25 cellular contexts compared by ENCODE assay signal in the genomic region with DNA sequence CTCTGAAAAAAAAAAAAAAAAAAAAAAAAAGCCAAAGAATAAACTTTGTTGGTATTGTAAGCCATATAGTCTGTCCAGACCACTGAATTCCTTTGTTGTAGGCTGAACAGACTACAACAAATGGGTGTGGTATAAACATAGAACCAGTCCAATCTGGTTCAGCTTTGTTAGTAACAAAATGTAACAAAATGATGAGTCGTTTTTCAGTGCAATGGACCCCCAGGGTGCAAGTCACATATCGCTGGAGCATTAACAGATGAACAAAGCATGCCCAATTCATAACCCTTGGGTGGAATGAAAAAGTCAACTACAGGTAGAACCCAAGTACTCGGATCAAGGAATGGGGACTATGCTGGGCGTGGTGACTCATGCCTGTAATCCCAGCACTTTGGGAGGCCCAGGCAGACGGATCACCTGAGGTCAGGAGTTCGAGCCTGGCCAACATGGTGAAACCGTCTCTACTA. TPM values are rescaled to one million over a fixed set of nuclear protein-coding genes. Genes with fewer than 3 reads are reported as not detected.
DNase-seq lines count a peak whose midpoint lies in the region; TF ChIP-seq lines count a peak whose summit lies in the region.
"Had no signal": no experiment of that assay in that cellular context is flagged by ENCODE, and none has a peak within 500 bp of the region (broad histone marks: within the 10 kb centered on the region; RNA-seq: fewer than 3 reads in every experiment).

No MANE protein-coding gene starts in this region.

- H2BK15ac ChIP-seq in neuronal stem cell (ENCODE audit: low read length), result no peak overlapping the region

- no peak overlapping the region for H2AK5ac ChIP-seq in neuronal stem cell (ENCODE audit: low read depth, low read length)

- H3K4me2 ChIP-seq in BLaER1 (peak overlapping the region; percentile 85; the same call in 1 of the 2 replicates), osteoblast (ENCODE audit: insufficient read depth, low read length) (no peak overlapping the region), neuronal stem cell (ENCODE audit: insufficient read depth, low read length, poor library complexity, severe bottlenecking) (no peak overlapping the region)

- H3K36me3 ChIP-seq in BLaER1 (peaks cover 70% of the 10 kb centered on the region), osteoblast (ENCODE audit: insufficient read depth, low read length) (peaks cover 20% of the 10 kb centered on the region), neuronal stem cell (replicated peaks in 1 of 2; ENCODE audit: control insufficient read depth in 2 of 2, insufficient read depth in 2 of 2, low read length in 2 of 2) (peaks cover 25 to 53% of the 10 kb centered on the region in 2 donors)

- no peak overlapping the region for H2AFZ ChIP-seq in osteoblast (ENCODE audit: low read length)
- H2AFZ ChIP-seq in neuronal stem cell (ENCODE audit: low read length), result no peak overlapping the region

- H3K4me1 ChIP-seq in BLaER1 (peaks cover 35% of the 10 kb centered on the region), osteoblast (ENCODE audit: insufficient read depth, low read length) (no peaks in the 10 kb centered on the region), neuronal stem cell (ENCODE audit: control insufficient read depth in 2 of 2, insufficient read depth in 1 of 2, low read depth in 1 of 2, low read length in 2 of 2) (peaks cover 0 to 3% of the 10 kb centered on the region in 2 donors)
- H3K4me1 ChIP-seq: adrenal gland had no signal

- H2BK12ac ChIP-seq in neuronal stem cell (ENCODE audit: low read length), result no peak overlapping the region

- DNase-seq in HFFc6 (peak; percentile 6), astrocyte of the spinal cord (ENCODE audit: low read depth, low spot score) (peak; percentile 21), osteoblast (ENCODE audit: insufficient read length, low spot score, missing footprints) (peak; percentile 56), NCI-H69 (lab: John Stamatoyannopoulos, UW) (no peak), hypothalamus (lab: John Stamatoyannopoulos, UW) (no peak), neuronal stem cell (ENCODE audit: low spot score) (no peak), G401 (ENCODE audit: low spot score) (no peak)
- DNase-seq: activated CD4-positive, alpha-beta memory T cell treated with anti-CD3 and anti-CD28 coated beads, Interleukin-2, amount 10 ng/mL, durations not matched to agents 7 days and 5 days; activated T-cell treated with anti-CD3 and anti-CD28 coated beads for 4 hours; adrenal gland; CD4-positive, alpha-beta T cell; DMS153; left ventricle myocardium superior; NCI-H146; NCI-H524; posterior cingulate gyrus; stimulated activated CD4-positive, alpha-beta T cell treated with anti-CD3 and anti-CD28 coated beads, Interleukin-15, amount 100 ng/mL, for 24 hours; stimulated activated CD8-positive, alpha-beta memory T cell treated with anti-CD3 and anti-CD28 coated beads, Interleukin-4, amount 100 ng/mL, for 48 hours; T1000; upper lobe of right lung had no signal

- no peaks in the 10 kb centered on the region; the same call in 1 of the 2 replicates for H3K4me1 Mint-ChIP-seq in HFFc6 (ENCODE audit: low read depth)

- H2BK5ac ChIP-seq in neuronal stem cell (ENCODE audit: low read length), result no peak overlapping the region

- H4K20me1 ChIP-seq in BLaER1, result peaks cover 30% of the 10 kb centered on the region
- H4K20me1 ChIP-seq in osteoblast (ENCODE audit: insufficient read depth, low read length), result peaks cover 16% of the 10 kb centered on the region

- peaks cover 2% of the 10 kb centered on the region; the same call in 1 of the 2 replicates for H3K27me3 Mint-ChIP-seq in HFFc6 (ENCODE audit: insufficient read depth)
- H3K27me3 Mint-ChIP-seq: activated CD4-positive, alpha-beta memory T cell treated with anti-CD3 and anti-CD28 coated beads, Interleukin-2, amount 10 ng/mL, durations not matched to agents 7 days and 5 days; CD4-positive, alpha-beta T cell had no signal

- H3K79me2 ChIP-seq in osteoblast (ENCODE audit: insufficient read depth, low read length), result peaks cover 11% of the 10 kb centered on the region

- H3K27me3 ChIP-seq in BLaER1 (no peaks in the 10 kb centered on the region), osteoblast (ENCODE audit: insufficient read depth, low read length) (no peaks in the 10 kb centered on the region), neuronal stem cell (ENCODE audit: control insufficient read depth in 3 of 3, insufficient read depth in 3 of 3, low read depth in 1 of 3, low read length in 3 of 3) (no peaks in the 10 kb centered on the region)
- H3K27me3 ChIP-seq: adrenal gland, cardiac muscle cell, upper lobe of right lung had no signal

- H3K27ac ChIP-seq in BLaER1 (peak overlapping the region; percentile 26; the same call in 1 of the 2 replicates), osteoblast (ENCODE audit: low read depth, low read length) (no peak overlapping the region), neuronal stem cell (replicated peaks; ENCODE audit: low read length) (no peak overlapping the region)
- H3K27ac ChIP-seq: adrenal gland, cardiac muscle cell, upper lobe of right lung had no signal

- WGBS in neuronal stem cell (ENCODE audit: extremely low coverage in 2 of 2, insufficient read length in 2 of 2, insufficient replicate concordance in 1 of 2), 2 donors, result no CpG with 5 or more reads among the region's 7 CpGs

- H3K4me3 ChIP-seq in BLaER1 (no peak overlapping the region), astrocyte of the spinal cord (ENCODE audit: low read depth, low read length) (no peak overlapping the region), osteoblast (ENCODE audit: insufficient read depth, low read length) (no peak overlapping the region), neuronal stem cell (ENCODE audit: low read length in 2 of 2) (no peak overlapping the region)
- H3K4me3 ChIP-seq: adrenal gland, cardiac muscle cell, upper lobe of right lung had no signal

- H3K79me1 ChIP-seq in neuronal stem cell (ENCODE audit: low read depth, low read length), result peaks cover 5% of the 10 kb centered on the region

- H3K23ac ChIP-seq in neuronal stem cell (ENCODE audit: low read depth, low read length, poor library complexity), result no peak overlapping the region

- H2BK120ac ChIP-seq in neuronal stem cell (ENCODE audit: low read depth, low read length), result no peak overlapping the region

- H3K9ac ChIP-seq in BLaER1, result no peak overlapping the region
- H3K9ac ChIP-seq in neuronal stem cell (ENCODE audit: low read depth, low read length, poor library complexity), result no peak overlapping the region

- H4K91ac ChIP-seq in neuronal stem cell (ENCODE audit: low read depth, low read length, poor library complexity), result no peak overlapping the region

- H3K9me3 ChIP-seq in BLaER1 (peaks cover 20% of the 10 kb centered on the region), osteoblast (ENCODE audit: low read depth, low read length) (no peaks in the 10 kb centered on the region), neuronal stem cell (replicated peaks in 1 of 2; ENCODE audit: control insufficient read depth in 2 of 2, insufficient read depth in 1 of 2, low read depth in 1 of 2, low read length in 2 of 2) (peaks cover 16 to 18% of the 10 kb centered on the region in 2 donors)
- H3K9me3 ChIP-seq: adrenal gland, upper lobe of right lung had no signal

- H3K27ac Mint-ChIP-seq in HFFc6, result no peak overlapping the region
- H3K27ac Mint-ChIP-seq: activated CD4-positive, alpha-beta memory T cell treated with anti-CD3 and anti-CD28 coated beads, Interleukin-2, amount 10 ng/mL, durations not matched to agents 7 days and 5 days; CD4-positive, alpha-beta T cell had no signal

- no peak overlapping the region for H3K18ac ChIP-seq in neuronal stem cell (ENCODE audit: low read length)

- no peaks in the 10 kb centered on the region for H3K9me3 Mint-ChIP-seq in HFFc6
- H3K9me3 Mint-ChIP-seq: activated CD4-positive, alpha-beta memory T cell treated with anti-CD3 and anti-CD28 coated beads, Interleukin-2, amount 10 ng/mL, durations not matched to agents 7 days and 5 days; CD4-positive, alpha-beta T cell had no signal

- no peak overlapping the region for H3K4ac ChIP-seq in neuronal stem cell (ENCODE audit: low read length)

- no peak overlapping the region for H4K8ac ChIP-seq in neuronal stem cell (ENCODE audit: low read depth, low read length)

- TF ChIP-seq CTCF in HFFc6 (IDR thresholded peaks at IDR 0.05), result no peak
- TF ChIP-seq CTCF in astrocyte of the spinal cord (IDR thresholded peaks at IDR 0.05; ENCODE audit: low read depth, low read length), result no peak
- TF ChIP-seq CTCF in osteoblast (IDR thresholded peaks at IDR 0.05; ENCODE audit: extremely low read depth, low read depth, low read length), result no peak

- peaks cover 5% of the 10 kb centered on the region; the same call in 1 of the 2 replicates for H3K36me3 Mint-ChIP-seq in HFFc6 (ENCODE audit: low read depth)

- H3K14ac ChIP-seq in neuronal stem cell (ENCODE audit: low read length), result no peak overlapping the region

- in situ Hi-C loops in astrocyte of the spinal cord (cut with HindIII; ENCODE audit: low sequenced_read_pairs) (no loop called here), G401 (cut with HindIII; ENCODE audit: low sequenced_read_pairs) (no loop called here)

- H3K4me3 Mint-ChIP-seq in HFFc6, result no peak overlapping the region
- H3K4me3 Mint-ChIP-seq: activated CD4-positive, alpha-beta memory T cell treated with anti-CD3 and anti-CD28 coated beads, Interleukin-2, amount 10 ng/mL, durations not matched to agents 7 days and 5 days; CD4-positive, alpha-beta T cell; nephron had no signal

RNA-seq across cellular contexts. Expression of gene FCHO1, which starts 13.6 kb away (rescaled TPM):
- total RNA-seq in HFFc6 (2021; fragmentation: NEBNext Ultra II Directional; extraction: Animal tissue kit (Norgen Biotek cat#: 25700)), result 1 to 10 TPM in 1 of 6 experiments, under 1 TPM in 5; 0.31 to 1.1 (median 0.40) TPM
- total RNA-seq in osteoblast, result 0.72 TPM in 1 of 2 replicates, not detected in the other
- polyA plus RNA-seq in neuronal stem cell (2013, experiment 1 of 2), result 18.3 TPM
- 18.1 TPM for polyA plus RNA-seq in neuronal stem cell (2013, experiment 2 of 2)
- 4.9 and 9.3 TPM in 2 replicates for total RNA-seq in G401 (2014; rRNA removed; shearing (Covaris generic))

RNA-seq across cellular contexts. Expression of gene MAP1S, which starts 18.4 kb away (rescaled TPM):
- total RNA-seq in HFFc6 (2021; fragmentation: NEBNext Ultra II Directional; extraction: Animal tissue kit (Norgen Biotek cat#: 25700)), result 10 to 100 TPM; 56.0 to 77.9 (median 68.2) TPM
- 15.2 and 16.5 TPM in 2 replicates for total RNA-seq in osteoblast
- 35.5 TPM for polyA plus RNA-seq in neuronal stem cell (2013, experiment 1 of 2)
- 35.9 TPM for polyA plus RNA-seq in neuronal stem cell (2013, experiment 2 of 2)
- 41.7 and 48.4 TPM in 2 replicates for total RNA-seq in G401 (2014; rRNA removed; shearing (Covaris generic))

RNA-seq across cellular contexts. Expression of gene UNC13A, which starts 49.6 kb away (rescaled TPM):
- total RNA-seq in HFFc6 (2021; fragmentation: NEBNext Ultra II Directional; extraction: Animal tissue kit (Norgen Biotek cat#: 25700)), result under 1 TPM; 0.07 to 0.71 (median 0.21) TPM
- total RNA-seq in osteoblast, result under 0.01 TPM in 2 replicates
- polyA plus RNA-seq in neuronal stem cell (2013, experiment 1 of 2), result 0.11 TPM
- polyA plus RNA-seq in neuronal stem cell (2013, experiment 2 of 2), result 0.10 TPM
- 7.0 and 11.4 TPM in 2 replicates for total RNA-seq in G401 (2014; rRNA removed; shearing (Covaris generic))
- total RNA-seq: left ventricle myocardium superior, subcutaneous adipose tissue had no signal

RNA-seq across cellular contexts. Expression of gene B3GNT3, which starts 57.2 kb away (rescaled TPM):
- total RNA-seq in HFFc6 (2021; fragmentation: NEBNext Ultra II Directional; extraction: Animal tissue kit (Norgen Biotek cat#: 25700)), result not detected
- total RNA-seq in osteoblast, result not detected in 2 replicates
- polyA plus RNA-seq in neuronal stem cell (2013, experiment 1 of 2), result 0.03 TPM
- not detected for polyA plus RNA-seq in neuronal stem cell (2013, experiment 2 of 2)
- not detected in 2 replicates for total RNA-seq in G401 (2014; rRNA removed; shearing (Covaris generic))
- total RNA-seq: activated CD4-positive, alpha-beta memory T cell treated with anti-CD3 and anti-CD28 coated beads, Interleukin-2, amount 10 ng/mL, durations not matched to agents 7 days and 5 days; cardiac muscle cell; fibroblast of villous mesenchyme; left ventricle myocardium superior had no signal
- polyA plus RNA-seq: cardiac muscle cell had no signal

Comparison
In these comparisons a context has a peak if more than half of its experiments do, and no peak if none do; other contexts are left out.
1. DNase-seq: peak in HFFc6 (single experiment), astrocyte of the spinal cord (single experiment) and osteoblast (single experiment); none in NCI-H69 (single experiment), hypothalamus (0 of 51), neuronal stem cell (single experiment) and G401 (single experiment).